In the genomic region with DNA sequence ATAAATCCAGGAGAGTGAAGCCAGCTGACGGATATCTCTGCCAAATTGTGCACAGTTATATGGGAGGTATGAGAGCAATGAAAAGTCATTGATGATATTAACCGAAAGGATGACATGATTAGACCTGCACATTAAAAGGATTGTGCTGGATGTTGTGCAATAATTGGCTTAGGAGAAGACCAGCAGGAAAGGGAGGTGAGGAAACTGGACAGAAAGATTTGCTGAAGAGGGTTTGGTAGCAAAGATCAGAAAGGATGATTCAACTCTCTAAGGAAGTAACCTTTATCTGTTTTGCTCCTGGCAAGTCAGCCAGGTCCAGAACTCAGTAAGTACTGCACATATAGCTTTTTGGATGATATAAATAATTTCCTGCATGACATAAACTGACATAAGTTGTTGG, we compare ENCODE assay signal across 2 cellular contexts.
TF ChIP-seq lines count a peak whose summit lies in the region.

No MANE protein-coding gene starts in this region.

TF ChIP-seq in HepG2, 621 proteins besides CTCF, POLR2A, EP300 and RAD21:
- TF ChIP-seq, protein P1, sequence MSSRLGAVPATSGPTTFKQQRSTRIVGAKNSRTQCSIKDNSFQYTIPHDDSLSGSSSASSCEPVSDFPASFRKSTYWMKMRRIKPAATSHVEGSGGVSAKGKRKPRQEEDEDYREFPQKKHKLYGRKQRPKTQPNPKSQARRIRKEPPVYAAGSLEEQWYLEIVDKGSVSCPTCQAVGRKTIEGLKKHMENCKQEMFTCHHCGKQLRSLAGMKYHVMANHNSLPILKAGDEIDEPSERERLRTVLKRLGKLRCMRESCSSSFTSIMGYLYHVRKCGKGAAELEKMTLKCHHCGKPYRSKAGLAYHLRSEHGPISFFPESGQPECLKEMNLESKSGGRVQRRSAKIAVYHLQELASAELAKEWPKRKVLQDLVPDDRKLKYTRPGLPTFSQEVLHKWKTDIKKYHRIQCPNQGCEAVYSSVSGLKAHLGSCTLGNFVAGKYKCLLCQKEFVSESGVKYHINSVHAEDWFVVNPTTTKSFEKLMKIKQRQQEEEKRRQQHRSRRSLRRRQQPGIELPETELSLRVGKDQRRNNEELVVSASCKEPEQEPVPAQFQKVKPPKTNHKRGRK (CRISPR knock-in tag; IDR thresholded peaks at IDR 0.05): no peak
- no peak for TF ChIP-seq DBP (CRISPR knock-in tag; IDR thresholded peaks at IDR 0.05; ENCODE audit: not compliant biosample characterization)
- TF ChIP-seq CEBPB (IDR thresholded peaks at IDR 0.05; ENCODE audit: borderline replicate concordance, low read depth, low read length): peak; percentile 64

TF ChIP-seq in K562, 482 proteins besides CTCF, POLR2A, EP300 and RAD21 (continued from another document):
- TF ChIP-seq GATAD2B (IDR thresholded peaks at IDR 0.05; ENCODE audit: borderline replicate concordance): no peak
TF ChIP-seq in K562: peak in this region for 2.
